1 cellular context compared by ENCODE assay signal in the genomic region with DNA sequence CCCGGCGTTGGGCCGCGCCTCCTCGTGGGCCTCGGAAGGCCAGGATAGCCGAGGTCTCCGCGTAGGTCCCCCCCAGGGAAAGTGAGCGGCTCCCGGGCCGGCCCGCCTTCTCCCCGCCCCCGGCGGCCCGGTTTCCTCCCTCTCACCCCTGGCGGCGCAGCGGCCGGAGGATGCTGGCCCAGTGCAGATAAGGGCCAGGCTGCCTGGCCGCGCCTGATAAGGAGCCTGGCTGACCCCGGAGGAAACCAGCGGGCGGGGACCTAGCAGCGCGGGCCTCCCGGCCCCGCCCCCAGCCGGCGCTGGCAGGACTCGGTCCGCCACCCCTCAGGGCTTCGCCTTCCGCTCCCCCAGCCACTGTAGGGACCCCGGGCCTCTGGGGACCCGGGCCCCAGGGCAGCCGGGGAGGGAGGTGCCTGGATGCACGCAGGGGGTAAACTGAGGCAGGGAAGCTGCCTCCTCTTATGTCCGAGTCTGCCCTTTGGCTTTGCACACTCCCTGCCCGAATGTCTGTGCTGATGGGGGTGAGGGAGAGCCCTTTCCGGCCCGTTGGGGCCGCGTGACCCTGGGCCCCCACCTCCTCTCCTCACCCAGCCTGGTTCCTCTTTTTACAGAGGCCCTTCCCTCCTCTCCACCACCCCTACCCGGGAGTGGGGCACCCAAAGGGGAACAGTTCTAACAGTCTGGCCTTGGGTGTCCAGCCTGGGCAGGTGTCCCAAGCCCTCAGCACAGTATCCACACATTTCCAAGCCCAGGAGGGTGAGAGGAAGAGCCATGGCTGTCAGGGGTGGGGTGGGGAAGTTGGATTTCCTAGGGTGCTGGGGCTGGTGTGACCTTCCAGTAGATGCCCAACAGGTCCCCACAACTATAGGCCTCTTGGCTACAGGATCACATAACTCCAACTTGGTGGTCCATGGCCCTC.
A peak's percentile ranks its signal among the peaks of the same experiment; 100 is the strongest.
TF ChIP-seq lines count a peak whose summit lies in the region.

A gene (minus strand): TSS at position 193 of the 919 bp plus-strand sequence. CDS start 1,687 bp downstream, outside the sequence.

TF ChIP-seq in K562, 482 proteins besides CTCF, POLR2A, EP300 and RAD21 (continued from another document and continues in another):
- TF ChIP-seq, protein P1, sequence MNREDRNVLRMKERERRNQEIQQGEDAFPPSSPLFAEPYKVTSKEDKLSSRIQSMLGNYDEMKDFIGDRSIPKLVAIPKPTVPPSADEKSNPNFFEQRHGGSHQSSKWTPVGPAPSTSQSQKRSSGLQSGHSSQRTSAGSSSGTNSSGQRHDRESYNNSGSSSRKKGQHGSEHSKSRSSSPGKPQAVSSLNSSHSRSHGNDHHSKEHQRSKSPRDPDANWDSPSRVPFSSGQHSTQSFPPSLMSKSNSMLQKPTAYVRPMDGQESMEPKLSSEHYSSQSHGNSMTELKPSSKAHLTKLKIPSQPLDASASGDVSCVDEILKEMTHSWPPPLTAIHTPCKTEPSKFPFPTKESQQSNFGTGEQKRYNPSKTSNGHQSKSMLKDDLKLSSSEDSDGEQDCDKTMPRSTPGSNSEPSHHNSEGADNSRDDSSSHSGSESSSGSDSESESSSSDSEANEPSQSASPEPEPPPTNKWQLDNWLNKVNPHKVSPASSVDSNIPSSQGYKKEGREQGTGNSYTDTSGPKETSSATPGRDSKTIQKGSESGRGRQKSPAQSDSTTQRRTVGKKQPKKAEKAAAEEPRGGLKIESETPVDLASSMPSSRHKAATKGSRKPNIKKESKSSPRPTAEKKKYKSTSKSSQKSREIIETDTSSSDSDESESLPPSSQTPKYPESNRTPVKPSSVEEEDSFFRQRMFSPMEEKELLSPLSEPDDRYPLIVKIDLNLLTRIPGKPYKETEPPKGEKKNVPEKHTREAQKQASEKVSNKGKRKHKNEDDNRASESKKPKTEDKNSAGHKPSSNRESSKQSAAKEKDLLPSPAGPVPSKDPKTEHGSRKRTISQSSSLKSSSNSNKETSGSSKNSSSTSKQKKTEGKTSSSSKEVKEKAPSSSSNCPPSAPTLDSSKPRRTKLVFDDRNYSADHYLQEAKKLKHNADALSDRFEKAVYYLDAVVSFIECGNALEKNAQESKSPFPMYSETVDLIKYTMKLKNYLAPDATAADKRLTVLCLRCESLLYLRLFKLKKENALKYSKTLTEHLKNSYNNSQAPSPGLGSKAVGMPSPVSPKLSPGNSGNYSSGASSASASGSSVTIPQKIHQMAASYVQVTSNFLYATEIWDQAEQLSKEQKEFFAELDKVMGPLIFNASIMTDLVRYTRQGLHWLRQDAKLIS (CRISPR knock-in tag; IDR thresholded peaks at IDR 0.05): peak; percentile 82
- TF ChIP-seq ZKSCAN1 (IDR thresholded peaks at IDR 0.05; ENCODE audit: low read depth, low read length) (peak; percentile 34; the same call in 1 of the 2 replicates), SIX5 (IDR thresholded peaks at IDR 0.05; ENCODE audit: borderline replicate concordance in 1 of 2, insufficient read depth in 1 of 2, low read depth in 1 of 2, low read length in 2 of 2) (no peak), HDAC1 (IDR thresholded peaks at IDR 0.05) (peak in 1 of 2 experiments; percentile 70; a peak in 2 of 4 replicates), ZNF282 (CRISPR knock-in tag; IDR thresholded peaks at IDR 0.05) (no peak), CBFB (CRISPR knock-in tag; IDR thresholded peaks at IDR 0.05) (peak; percentile 54; the same call in 1 of the 2 replicates), PTRF (tag; IDR thresholded peaks at IDR 0.05) (no peak), FOXJ2 (tag; IDR thresholded peaks at IDR 0.05) (peak; percentile 49; the same call in 1 of the 2 replicates), ZNF707 (CRISPR knock-in tag; conservative IDR thresholded peaks at IDR 0.05) (no peak), SNRNP70 (optimal IDR thresholded peaks at IDR 0.05; ENCODE audit: low read depth, low read length) (no peak), EZH2 (IDR thresholded peaks at IDR 0.05; ENCODE audit: borderline replicate concordance, low read depth, low read length) (no peak), DMBX1 (CRISPR knock-in tag; IDR thresholded peaks at IDR 0.05; ENCODE audit: borderline replicate concordance) (peak; percentile 86), MIER1 (IDR thresholded peaks at IDR 0.05; ENCODE audit: low read depth) (no peak), LEF1 (IDR thresholded peaks at IDR 0.05) (peak; percentile 94), KLF13 (tag; IDR thresholded peaks at IDR 0.05; ENCODE audit: borderline replicate concordance, low read depth) (peak; percentile 27; the same call in 1 of the 2 replicates), ZNF384 (IDR thresholded peaks at IDR 0.05; ENCODE audit: low read depth, low read length) (0 out of 2 replicates have a peak, but pooled peaks have one; percentile 9), SMAD3 (CRISPR knock-in tag; conservative IDR thresholded peaks at IDR 0.05) (peak; percentile 84; the same call in 1 of the 2 replicates), RNF2 (IDR thresholded peaks at IDR 0.05) (peak; percentile 95), NRF1 (conservative IDR thresholded peaks at IDR 0.05 in 1 of 2, IDR thresholded peaks at IDR 0.05 in 1 of 2) (peak; percentile 78 to 81), SETDB1 (IDR thresholded peaks at IDR 0.05; ENCODE audit: low read length) (no peak)
- TF ChIP-seq, protein P2, sequence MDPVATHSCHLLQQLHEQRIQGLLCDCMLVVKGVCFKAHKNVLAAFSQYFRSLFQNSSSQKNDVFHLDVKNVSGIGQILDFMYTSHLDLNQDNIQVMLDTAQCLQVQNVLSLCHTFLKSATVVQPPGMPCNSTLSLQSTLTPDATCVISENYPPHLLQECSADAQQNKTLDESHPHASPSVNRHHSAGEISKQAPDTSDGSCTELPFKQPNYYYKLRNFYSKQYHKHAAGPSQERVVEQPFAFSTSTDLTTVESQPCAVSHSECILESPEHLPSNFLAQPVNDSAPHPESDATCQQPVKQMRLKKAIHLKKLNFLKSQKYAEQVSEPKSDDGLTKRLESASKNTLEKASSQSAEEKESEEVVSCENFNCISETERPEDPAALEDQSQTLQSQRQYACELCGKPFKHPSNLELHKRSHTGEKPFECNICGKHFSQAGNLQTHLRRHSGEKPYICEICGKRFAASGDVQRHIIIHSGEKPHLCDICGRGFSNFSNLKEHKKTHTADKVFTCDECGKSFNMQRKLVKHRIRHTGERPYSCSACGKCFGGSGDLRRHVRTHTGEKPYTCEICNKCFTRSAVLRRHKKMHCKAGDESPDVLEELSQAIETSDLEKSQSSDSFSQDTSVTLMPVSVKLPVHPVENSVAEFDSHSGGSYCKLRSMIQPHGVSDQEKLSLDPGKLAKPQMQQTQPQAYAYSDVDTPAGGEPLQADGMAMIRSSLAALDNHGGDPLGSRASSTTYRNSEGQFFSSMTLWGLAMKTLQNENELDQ (CRISPR knock-in tag; IDR thresholded peaks at IDR 0.05; ENCODE audit: borderline replicate concordance): no peak
- TF ChIP-seq, protein P3, sequence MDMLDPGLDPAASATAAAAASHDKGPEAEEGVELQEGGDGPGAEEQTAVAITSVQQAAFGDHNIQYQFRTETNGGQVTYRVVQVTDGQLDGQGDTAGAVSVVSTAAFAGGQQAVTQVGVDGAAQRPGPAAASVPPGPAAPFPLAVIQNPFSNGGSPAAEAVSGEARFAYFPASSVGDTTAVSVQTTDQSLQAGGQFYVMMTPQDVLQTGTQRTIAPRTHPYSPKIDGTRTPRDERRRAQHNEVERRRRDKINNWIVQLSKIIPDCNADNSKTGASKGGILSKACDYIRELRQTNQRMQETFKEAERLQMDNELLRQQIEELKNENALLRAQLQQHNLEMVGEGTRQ (CRISPR knock-in tag; IDR thresholded peaks at IDR 0.05): peak; percentile 84
- TF ChIP-seq, protein P4, sequence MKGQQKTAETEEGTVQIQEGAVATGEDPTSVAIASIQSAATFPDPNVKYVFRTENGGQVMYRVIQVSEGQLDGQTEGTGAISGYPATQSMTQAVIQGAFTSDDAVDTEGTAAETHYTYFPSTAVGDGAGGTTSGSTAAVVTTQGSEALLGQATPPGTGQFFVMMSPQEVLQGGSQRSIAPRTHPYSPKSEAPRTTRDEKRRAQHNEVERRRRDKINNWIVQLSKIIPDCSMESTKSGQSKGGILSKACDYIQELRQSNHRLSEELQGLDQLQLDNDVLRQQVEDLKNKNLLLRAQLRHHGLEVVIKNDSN (CRISPR knock-in tag; IDR thresholded peaks at IDR 0.05): peak; percentile 93
- TF ChIP-seq, protein P5, sequence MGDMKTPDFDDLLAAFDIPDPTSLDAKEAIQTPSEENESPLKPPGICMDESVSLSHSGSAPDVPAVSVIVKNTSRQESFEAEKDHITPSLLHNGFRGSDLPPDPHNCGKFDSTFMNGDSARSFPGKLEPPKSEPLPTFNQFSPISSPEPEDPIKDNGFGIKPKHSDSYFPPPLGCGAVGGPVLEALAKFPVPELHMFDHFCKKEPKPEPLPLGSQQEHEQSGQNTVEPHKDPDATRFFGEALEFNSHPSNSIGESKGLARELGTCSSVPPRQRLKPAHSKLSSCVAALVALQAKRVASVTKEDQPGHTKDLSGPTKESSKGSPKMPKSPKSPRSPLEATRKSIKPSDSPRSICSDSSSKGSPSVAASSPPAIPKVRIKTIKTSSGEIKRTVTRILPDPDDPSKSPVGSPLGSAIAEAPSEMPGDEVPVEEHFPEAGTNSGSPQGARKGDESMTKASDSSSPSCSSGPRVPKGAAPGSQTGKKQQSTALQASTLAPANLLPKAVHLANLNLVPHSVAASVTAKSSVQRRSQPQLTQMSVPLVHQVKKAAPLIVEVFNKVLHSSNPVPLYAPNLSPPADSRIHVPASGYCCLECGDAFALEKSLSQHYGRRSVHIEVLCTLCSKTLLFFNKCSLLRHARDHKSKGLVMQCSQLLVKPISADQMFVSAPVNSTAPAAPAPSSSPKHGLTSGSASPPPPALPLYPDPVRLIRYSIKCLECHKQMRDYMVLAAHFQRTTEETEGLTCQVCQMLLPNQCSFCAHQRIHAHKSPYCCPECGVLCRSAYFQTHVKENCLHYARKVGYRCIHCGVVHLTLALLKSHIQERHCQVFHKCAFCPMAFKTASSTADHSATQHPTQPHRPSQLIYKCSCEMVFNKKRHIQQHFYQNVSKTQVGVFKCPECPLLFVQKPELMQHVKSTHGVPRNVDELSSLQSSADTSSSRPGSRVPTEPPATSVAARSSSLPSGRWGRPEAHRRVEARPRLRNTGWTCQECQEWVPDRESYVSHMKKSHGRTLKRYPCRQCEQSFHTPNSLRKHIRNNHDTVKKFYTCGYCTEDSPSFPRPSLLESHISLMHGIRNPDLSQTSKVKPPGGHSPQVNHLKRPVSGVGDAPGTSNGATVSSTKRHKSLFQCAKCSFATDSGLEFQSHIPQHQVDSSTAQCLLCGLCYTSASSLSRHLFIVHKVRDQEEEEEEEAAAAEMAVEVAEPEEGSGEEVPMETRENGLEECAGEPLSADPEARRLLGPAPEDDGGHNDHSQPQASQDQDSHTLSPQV (IDR thresholded peaks at IDR 0.05): peak; percentile 96
- TF ChIP-seq, protein P6, sequence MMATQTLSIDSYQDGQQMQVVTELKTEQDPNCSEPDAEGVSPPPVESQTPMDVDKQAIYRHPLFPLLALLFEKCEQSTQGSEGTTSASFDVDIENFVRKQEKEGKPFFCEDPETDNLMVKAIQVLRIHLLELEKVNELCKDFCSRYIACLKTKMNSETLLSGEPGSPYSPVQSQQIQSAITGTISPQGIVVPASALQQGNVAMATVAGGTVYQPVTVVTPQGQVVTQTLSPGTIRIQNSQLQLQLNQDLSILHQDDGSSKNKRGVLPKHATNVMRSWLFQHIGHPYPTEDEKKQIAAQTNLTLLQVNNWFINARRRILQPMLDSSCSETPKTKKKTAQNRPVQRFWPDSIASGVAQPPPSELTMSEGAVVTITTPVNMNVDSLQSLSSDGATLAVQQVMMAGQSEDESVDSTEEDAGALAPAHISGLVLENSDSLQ (IDR thresholded peaks at IDR 0.05): no peak; the same call in 1 of the 2 replicates
- TF ChIP-seq, protein P7, sequence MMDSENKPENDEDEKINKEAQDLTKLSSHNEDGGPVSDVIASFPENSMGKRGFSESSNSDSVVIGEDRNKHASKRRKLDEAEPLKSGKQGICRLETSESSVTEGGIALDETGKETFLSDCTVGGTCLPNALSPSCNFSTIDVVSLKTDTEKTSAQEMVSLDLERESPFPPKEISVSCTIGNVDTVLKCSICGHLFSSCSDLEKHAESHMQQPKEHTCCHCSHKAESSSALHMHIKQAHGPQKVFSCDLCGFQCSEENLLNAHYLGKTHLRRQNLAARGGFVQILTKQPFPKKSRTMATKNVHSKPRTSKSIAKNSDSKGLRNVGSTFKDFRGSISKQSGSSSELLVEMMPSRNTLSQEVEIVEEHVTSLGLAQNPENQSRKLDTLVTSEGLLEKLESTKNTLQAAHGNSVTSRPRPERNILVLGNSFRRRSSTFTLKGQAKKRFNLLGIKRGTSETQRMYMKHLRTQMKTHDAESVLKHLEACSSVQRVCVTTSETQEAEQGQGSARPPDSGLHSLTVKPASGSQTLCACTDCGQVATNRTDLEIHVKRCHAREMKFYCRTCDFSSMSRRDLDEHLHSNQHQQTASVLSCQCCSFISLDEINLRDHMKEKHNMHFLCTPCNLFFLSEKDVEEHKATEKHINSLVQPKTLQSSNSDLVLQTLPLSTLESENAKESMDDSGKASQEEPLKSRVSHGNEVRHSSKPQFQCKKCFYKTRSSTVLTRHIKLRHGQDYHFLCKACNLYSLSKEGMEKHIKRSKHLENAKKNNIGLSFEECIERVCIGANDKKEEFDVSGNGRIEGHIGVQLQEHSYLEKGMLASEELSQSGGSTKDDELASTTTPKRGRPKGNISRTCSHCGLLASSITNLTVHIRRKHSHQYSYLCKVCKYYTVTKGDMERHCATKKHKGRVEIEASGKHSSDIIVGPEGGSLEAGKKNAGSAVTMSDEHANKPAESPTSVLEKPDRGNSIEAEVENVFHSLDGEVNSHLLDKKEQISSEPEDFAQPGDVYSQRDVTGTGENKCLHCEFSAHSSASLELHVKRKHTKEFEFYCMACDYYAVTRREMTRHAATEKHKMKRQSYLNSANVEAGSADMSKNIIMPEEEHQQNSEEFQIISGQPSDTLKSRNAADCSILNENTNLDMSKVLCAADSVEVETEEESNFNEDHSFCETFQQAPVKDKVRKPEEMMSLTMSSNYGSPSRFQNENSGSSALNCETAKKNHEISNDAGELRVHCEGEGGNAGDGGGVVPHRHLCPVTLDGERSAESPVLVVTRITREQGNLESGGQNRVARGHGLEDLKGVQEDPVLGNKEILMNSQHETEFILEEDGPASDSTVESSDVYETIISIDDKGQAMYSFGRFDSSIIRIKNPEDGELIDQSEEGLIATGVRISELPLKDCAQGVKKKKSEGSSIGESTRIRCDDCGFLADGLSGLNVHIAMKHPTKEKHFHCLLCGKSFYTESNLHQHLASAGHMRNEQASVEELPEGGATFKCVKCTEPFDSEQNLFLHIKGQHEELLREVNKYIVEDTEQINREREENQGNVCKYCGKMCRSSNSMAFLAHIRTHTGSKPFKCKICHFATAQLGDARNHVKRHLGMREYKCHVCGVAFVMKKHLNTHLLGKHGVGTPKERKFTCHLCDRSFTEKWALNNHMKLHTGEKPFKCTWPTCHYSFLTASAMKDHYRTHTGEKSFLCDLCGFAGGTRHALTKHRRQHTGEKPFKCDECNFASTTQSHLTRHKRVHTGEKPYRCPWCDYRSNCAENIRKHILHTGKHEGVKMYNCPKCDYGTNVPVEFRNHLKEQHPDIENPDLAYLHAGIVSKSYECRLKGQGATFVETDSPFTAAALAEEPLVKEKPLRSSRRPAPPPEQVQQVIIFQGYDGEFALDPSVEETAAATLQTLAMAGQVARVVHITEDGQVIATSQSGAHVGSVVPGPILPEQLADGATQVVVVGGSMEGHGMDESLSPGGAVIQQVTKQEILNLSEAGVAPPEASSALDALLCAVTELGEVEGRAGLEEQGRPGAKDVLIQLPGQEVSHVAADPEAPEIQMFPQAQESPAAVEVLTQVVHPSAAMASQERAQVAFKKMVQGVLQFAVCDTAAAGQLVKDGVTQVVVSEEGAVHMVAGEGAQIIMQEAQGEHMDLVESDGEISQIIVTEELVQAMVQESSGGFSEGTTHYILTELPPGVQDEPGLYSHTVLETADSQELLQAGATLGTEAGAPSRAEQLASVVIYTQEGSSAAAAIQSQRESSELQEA (IDR thresholded peaks at IDR 0.05; ENCODE audit: low read depth): no peak
